In genomic region chr1:79877086-79877485, GRCh38 we compare ENCODE assay signal across 10 cellular contexts.
"Had no signal": no experiment of that assay in that cellular context is flagged by ENCODE, and none has a peak within 500 bp of the region (broad histone marks: within the 10 kb centered on the region; RNA-seq: fewer than 3 reads in every experiment).

No MANE protein-coding gene starts in this region.

- H3K27ac ChIP-seq: GM23248 had no signal

- H3K9me3 ChIP-seq: HAP-1 had no signal

- H3K9ac ChIP-seq: GM23248 had no signal

- H3K36me3 ChIP-seq: HAP-1 had no signal

- H3K4me3 ChIP-seq: GM23248, GM23338, HAP-1 had no signal

- DNase-seq: GM23248, GOT3, H7, H9, HCEC 1CT, HFFc6 had no signal

- H3K4me1 ChIP-seq: HAP-1 had no signal

- FAIRE-seq: H1, H54 had no signal
